ENCODE assay signal across 29 cellular contexts in the genomic region with DNA sequence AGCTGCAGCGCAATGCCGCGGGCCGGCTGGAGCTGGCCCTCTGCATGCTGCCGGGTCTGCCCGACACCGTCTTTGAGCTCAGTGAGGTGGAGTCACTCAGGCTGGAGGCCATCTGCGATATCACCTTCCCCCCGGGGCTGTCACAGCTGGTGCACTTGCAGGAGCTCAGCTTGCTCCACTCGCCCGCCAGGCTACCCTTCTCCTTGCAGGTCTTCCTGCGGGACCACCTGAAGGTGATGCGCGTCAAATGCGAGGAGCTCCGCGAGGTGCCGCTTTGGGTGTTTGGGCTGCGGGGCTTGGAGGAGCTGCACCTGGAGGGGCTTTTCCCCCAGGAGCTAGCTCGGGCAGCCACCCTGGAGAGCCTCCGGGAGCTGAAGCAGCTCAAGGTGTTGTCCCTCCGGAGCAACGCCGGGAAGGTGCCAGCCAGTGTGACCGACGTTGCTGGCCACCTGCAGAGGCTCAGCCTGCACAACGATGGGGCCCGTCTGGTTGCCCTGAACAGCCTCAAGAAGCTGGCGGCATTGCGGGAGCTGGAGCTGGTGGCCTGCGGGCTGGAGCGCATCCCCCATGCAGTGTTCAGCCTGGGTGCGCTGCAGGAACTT. TPM values are rescaled to one million over a fixed set of nuclear protein-coding genes. Genes with fewer than 3 reads are reported as not detected.
"Had no signal": no experiment of that assay in that cellular context is flagged by ENCODE, and none has a peak within 500 bp of the region (broad histone marks: within the 10 kb centered on the region; RNA-seq: fewer than 3 reads in every experiment).

No MANE protein-coding gene starts in this region.

- H3K27me3 Mint-ChIP-seq: activated CD4-positive, alpha-beta T cell treated with anti-CD3 and anti-CD28 coated beads, Interleukin-2, amount 10 ng/mL, durations not matched to agents 7 days and 5 days; activated CD8-positive, alpha-beta T cell treated with anti-CD3 and anti-CD28 coated beads for 36 hours; progenitor cell of endocrine pancreas; type B pancreatic cell had no signal

- FAIRE-seq: endometrium, islet of Langerhans had no signal

- H3K4me3 Mint-ChIP-seq: activated CD4-positive, alpha-beta T cell treated with anti-CD3 and anti-CD28 coated beads, Interleukin-2, amount 10 ng/mL, durations not matched to agents 7 days and 5 days; activated CD8-positive, alpha-beta memory T cell treated with anti-CD3 and anti-CD28 coated beads, Interleukin-2, amount 10 ng/mL, durations not matched to agents 7 days and 5 days; activated CD8-positive, alpha-beta T cell treated with anti-CD3 and anti-CD28 coated beads for 36 hours; activated naive CD8-positive, alpha-beta T cell treated with anti-CD3 and anti-CD28 coated beads, Interleukin-2, amount 50 U/mL, for 24 hours; dendritic cell treated with granulocyte-macrophage colony-stimulating factor and Interleukin-4, amounts not matched to agents 40 ng/mL and 50 ng/mL, for 4 days; naive B cell; stimulated activated naive CD8-positive, alpha-beta T cell treated with anti-CD3 and anti-CD28 coated beads, Interleukin-15, amount 100 ng/mL, for 72 hours; T-helper 17 cell; type B pancreatic cell had no signal

- H3K9me3 Mint-ChIP-seq: activated CD4-positive, alpha-beta T cell treated with anti-CD3 and anti-CD28 coated beads, Interleukin-2, amount 10 ng/mL, durations not matched to agents 7 days and 5 days; activated CD8-positive, alpha-beta T cell treated with anti-CD3 and anti-CD28 coated beads for 36 hours; activated naive CD8-positive, alpha-beta T cell treated with anti-CD3 and anti-CD28 coated beads, Interleukin-2, amount 50 U/mL, for 24 hours; dendritic cell treated with granulocyte-macrophage colony-stimulating factor and Interleukin-4, amounts not matched to agents 40 ng/mL and 50 ng/mL, for 4 days; naive B cell; stimulated activated naive CD8-positive, alpha-beta T cell treated with anti-CD3 and anti-CD28 coated beads, Interleukin-15, amount 100 ng/mL, for 72 hours; type B pancreatic cell had no signal

- DNase-seq: activated CD4-positive, alpha-beta T cell treated with anti-CD3 and anti-CD28 coated beads, Interleukin-2, amount 10 ng/mL, durations not matched to agents 7 days and 5 days; activated CD8-positive, alpha-beta memory T cell treated with anti-CD3 and anti-CD28 coated beads, Interleukin-2, amount 10 ng/mL, durations not matched to agents 7 days and 5 days; activated CD8-positive, alpha-beta T cell treated with anti-CD3 and anti-CD28 coated beads for 36 hours; activated effector memory CD4-positive, alpha-beta T cell treated with anti-CD3 and anti-CD28 coated beads, Interleukin-2, amount 50 U/mL, for 16 hours; activated naive CD4-positive, alpha-beta T cell treated with anti-CD3 and anti-CD28 coated beads, Interleukin-2, amount 50 U/mL, for 16 hours; activated naive CD8-positive, alpha-beta T cell treated with anti-CD3 and anti-CD28 coated beads, Interleukin-2, amount 50 U/mL, for 24 hours; activated T-cell treated with anti-CD3 and anti-CD28 coated beads for 4 hours; anterior cingulate cortex; body of pancreas; effector CD4-positive, alpha-beta T cell; naive B cell; occipital lobe; retina; spleen; stimulated activated CD4-positive, alpha-beta T cell treated with anti-CD3 and anti-CD28 coated beads, Interleukin-4, amount 100 ng/mL, for 4 hours; stimulated activated naive CD8-positive, alpha-beta T cell treated with anti-CD3 and anti-CD28 coated beads, Interleukin-15, amount 100 ng/mL, for 72 hours; SW 1271; T-helper 17 cell had no signal

- H3K27ac Mint-ChIP-seq: activated CD4-positive, alpha-beta T cell treated with anti-CD3 and anti-CD28 coated beads, Interleukin-2, amount 10 ng/mL, durations not matched to agents 7 days and 5 days; activated CD8-positive, alpha-beta memory T cell treated with anti-CD3 and anti-CD28 coated beads, Interleukin-2, amount 10 ng/mL, durations not matched to agents 7 days and 5 days; activated CD8-positive, alpha-beta T cell treated with anti-CD3 and anti-CD28 coated beads for 36 hours; activated naive CD8-positive, alpha-beta T cell treated with anti-CD3 and anti-CD28 coated beads, Interleukin-2, amount 50 U/mL, for 24 hours; dendritic cell treated with granulocyte-macrophage colony-stimulating factor and Interleukin-4, amounts not matched to agents 40 ng/mL and 50 ng/mL, for 4 days; progenitor cell of endocrine pancreas; stimulated activated naive CD8-positive, alpha-beta T cell treated with anti-CD3 and anti-CD28 coated beads, Interleukin-15, amount 100 ng/mL, for 72 hours; T-helper 17 cell; type B pancreatic cell had no signal

- H3K27me3 ChIP-seq: body of pancreas, cardiac muscle cell had no signal

- H3K4me3 ChIP-seq: body of pancreas, cardiac muscle cell, heart left ventricle, lung, spleen had no signal

- H3K36me3 Mint-ChIP-seq: naive B cell, type B pancreatic cell had no signal

- H3K36me3 ChIP-seq: cardiac muscle cell, heart left ventricle had no signal

- H3K9me3 ChIP-seq: body of pancreas, heart left ventricle, spleen had no signal

- H3K27ac ChIP-seq: body of pancreas, cardiac muscle cell, heart left ventricle, spleen had no signal

- ATAC-seq: activated CD8-positive, alpha-beta memory T cell treated with anti-CD3 and anti-CD28 coated beads, Interleukin-2, amount 10 ng/mL, durations not matched to agents 7 days and 5 days; activated CD8-positive, alpha-beta T cell treated with anti-CD3 and anti-CD28 coated beads for 36 hours; activated naive CD8-positive, alpha-beta T cell treated with anti-CD3 and anti-CD28 coated beads, Interleukin-2, amount 50 U/mL, for 24 hours; body of pancreas; heart left ventricle; stimulated activated naive CD8-positive, alpha-beta T cell treated with anti-CD3 and anti-CD28 coated beads, Interleukin-15, amount 100 ng/mL, for 72 hours; T-helper 17 cell had no signal

RNA-seq across cellular contexts. Expression of a gene that starts 11.5 kb away (rescaled TPM):
- total RNA-seq: activated CD4-positive, alpha-beta T cell treated with anti-CD3 and anti-CD28 coated beads, Interleukin-2, amount 10 ng/mL, durations not matched to agents 7 days and 5 days; activated CD8-positive, alpha-beta memory T cell treated with anti-CD3 and anti-CD28 coated beads, Interleukin-2, amount 10 ng/mL, durations not matched to agents 7 days and 5 days; activated CD8-positive, alpha-beta T cell treated with anti-CD3 and anti-CD28 coated beads for 36 hours; occipital lobe; T-helper 17 cell had no signal
- polyA plus RNA-seq: cardiac muscle cell, neural cell had no signal

RNA-seq across cellular contexts. Expression of a gene that starts 14.8 kb away (rescaled TPM):
- total RNA-seq: mesenteric fat pad, occipital lobe, spleen had no signal
- polyA plus RNA-seq: neural cell had no signal

RNA-seq across cellular contexts. Expression of a gene that starts 25.7 kb away (rescaled TPM):
- total RNA-seq: fibroblast of villous mesenchyme, mesenteric fat pad had no signal
